Comparison of ENCODE assay signal across 8 cellular contexts in genomic region chr22:17629167-17629489, GRCh38. TPM values are rescaled to one million over a fixed set of nuclear protein-coding genes. Genes with fewer than 3 reads are reported as not detected.
DNase-seq lines count a peak whose midpoint lies in the region; ATAC-seq, FAIRE-seq and TF ChIP-seq lines count a peak whose summit lies in the region.

No MANE protein-coding gene starts in this region.

- in situ Hi-C loops in GM12878 (cut with MboI), result loop anchor here (25.0 kb wide), 1 partner anchor 1808 kb away; the partner anchor contains the start of genes C22orf39, HIRA and MRPL40
- in situ Hi-C loops in transverse colon (cut with MboI; ENCODE audit: low pct_ligation_motif_present in 1 of 4, low pct_unique_long_range_greater_than_20kb in 1 of 4, low sequenced_read_pairs in 3 of 4), result no loop called here

- peak overlapping the region; percentile 66; the same call in 1 of the 2 replicates for H3K4me2 ChIP-seq in GM12878 (ENCODE audit: control insufficient read depth, insufficient read depth)

- peak overlapping the region; percentile 98 for H3K27ac Mint-ChIP-seq in activated T-cell treated with anti-CD3 and anti-CD28 coated beads, Interleukin-2, amount 50 U/mL, for 24 hours

- H3K36me3 Mint-ChIP-seq in activated T-cell treated with anti-CD3 and anti-CD28 coated beads, Interleukin-2, amount 50 U/mL, for 24 hours (ENCODE audit: low read depth), result peaks cover 33% of the 10 kb centered on the region

- H3K36me3 ChIP-seq in GM12878 (ENCODE audit: control insufficient read depth in 2 of 2, insufficient read depth in 2 of 2, low read length in 1 of 2) (no peaks in the 10 kb centered on the region), transverse colon (peaks cover 0 to 14% (median 3%) of the 10 kb centered on the region in 4 donors)

- RAD21 ChIA-PET in GM12878 (lab: Charles Lee; ENCODE audit: unreplicated experiment), result no interaction called here

- WGBS in GM12878 (ENCODE audit: insufficient coverage, insufficient replicate concordance, low lambda C conversion rate, missing lambda C conversion rate), result 0% methylated on average over 1 of the region's 1 CpG
- 0 to 3% methylated on average over 1 of the region's 1 CpG for WGBS in lower leg skin, 2 donors
- 0% methylated on average over 1 of the region's 1 CpG for WGBS in transverse colon (ENCODE audit: low coverage in 1 of 2), 2 donors

- TF ChIP-seq CTCF in GM12878 (IDR thresholded peaks at IDR 0.05 in 2 of 3, conservative IDR thresholded peaks at IDR 0.05 in 1 of 3; ENCODE audit: control insufficient read depth in 2 of 3, extremely low read depth in 1 of 3, insufficient read depth in 1 of 3, low read depth in 3 of 3, low read length in 3 of 3) (no peak), lower leg skin (IDR thresholded peaks at IDR 0.05) (no peak), transverse colon (IDR thresholded peaks at IDR 0.05) (no peak)

- H3K4me3 ChIP-seq in GM12878, result peak overlapping the region; percentile 98
- peak overlapping the region; percentile 100 for H3K4me3 ChIP-seq in lower leg skin (ENCODE audit: low read depth, poor library complexity, severe bottlenecking)
- H3K4me3 ChIP-seq in transverse colon, result peak overlapping the region; percentile 10 to 99 (median 78)

- H3K9ac ChIP-seq in GM12878 (ENCODE audit: control insufficient read depth, insufficient read depth, low read length), result peak overlapping the region; percentile 94

- peaks cover 25% of the 10 kb centered on the region for H3K79me2 ChIP-seq in GM12878 (ENCODE audit: control insufficient read depth, insufficient read depth, low read length)

- peaks cover 25% of the 10 kb centered on the region for H3K4me1 Mint-ChIP-seq in activated T-cell treated with anti-CD3 and anti-CD28 coated beads, Interleukin-2, amount 50 U/mL, for 24 hours (ENCODE audit: low read depth)

- intact Hi-C loops in GM12878 (cut with micrococcal nuclease; ENCODE audit: unreplicated experiment), result loop anchor here (5.0 kb wide), 1 partner anchor 148 kb away; no protein-coding TSS in a partner anchor
- intact Hi-C loops in lower leg skin (cut with DNase I; ENCODE audit: low total_unique reads), result loop anchor here (10.0 kb wide), 1 partner anchor 64 kb away; the partner anchor contains the start of gene SLC25A18
- intact Hi-C loops in transverse colon (cut with DNase I; ENCODE audit: low total_unique reads), result no loop called here

- POLR2A ChIA-PET in GM12878 (lab: Charles Lee), result no interaction called here

- peak; percentile 7 for ATAC-seq in GM12878

- BruUV-seq in GM12878 (replicated peaks; lab: Mats Ljungman, UMichigan), result no TSS peak

- FAIRE-seq in GM12878 (lab: Jason Lieb, UNC), result no peak

- CTCF ChIA-PET in GM12878 (lab: Yijun Ruan, JAX), result interaction anchor here (1.2 kb wide), 2 partner anchors 71 to 447 kb away, joined by 3 to 4 read pairs; no protein-coding TSS in a partner anchor

- TF ChIP-seq EP300 in GM12878 (IDR thresholded peaks at IDR 0.05; ENCODE audit: borderline replicate concordance in 1 of 2, control insufficient read depth in 1 of 2, low read depth in 2 of 2, low read length in 2 of 2) (no peak), transverse colon (IDR thresholded peaks at IDR 0.05; ENCODE audit: low read depth) (no peak)

- H3K9me3 ChIP-seq in GM12878 (replicated peaks; ENCODE audit: control insufficient read depth, insufficient read depth, low read length), result no peaks in the 10 kb centered on the region
- no peaks in the 10 kb centered on the region for H3K9me3 ChIP-seq in transverse colon

- peak overlapping the region; percentile 98 for H3K4me3 Mint-ChIP-seq in activated T-cell treated with anti-CD3 and anti-CD28 coated beads, Interleukin-2, amount 50 U/mL, for 24 hours

- H3K27ac ChIP-seq in GM12878 (ENCODE audit: control insufficient read depth, insufficient read depth) (peak overlapping the region; percentile 76), transverse colon (peak overlapping the region; percentile 89 to 98 (median 92))

- no peaks in the 10 kb centered on the region for H3K4me1 ChIP-seq in GM12878 (ENCODE audit: control insufficient read depth, insufficient read depth, low read length)
- H3K4me1 ChIP-seq in transverse colon, result peaks cover 17 to 39% (median 19%) of the 10 kb centered on the region in 4 donors

- no peak for DNase-seq in activated T-cell treated with anti-CD3 and anti-CD28 coated beads, Interleukin-2, amount 50 U/mL, for 24 hours
- DNase-seq in activated T-cell treated with anti-CD3 and anti-CD28 coated beads, Interleukin-2, amount 50 U/mL, for 48 hours, result no peak
- DNase-seq in GM12878 (ENCODE audit: low read depth, low spot score), result no peak
- DNase-seq in lower leg skin (ENCODE audit: low spot score in 2 of 2), result no peak
- no peak for DNase-seq in transverse colon
- DNase-seq in NCI-H128 (lab: John Stamatoyannopoulos, UW; ENCODE audit: unreplicated experiment), result no peak
- no peak for DNase-seq in stimulated activated CD4-positive, alpha-beta T cell treated with anti-CD3 and anti-CD28 coated beads, Interleukin-15, amount 100 ng/mL, for 24 hours
- no peak for DNase-seq in HPDE6-E6E7 (ENCODE audit: extremely low spot score)

- SMC1A ChIA-PET in GM12878 (lab: Charles Lee; ENCODE audit: uncharacterized antibody, unreplicated experiment), result no interaction called here

- H3K27me3 ChIP-seq in GM12878 (replicated peaks in 1 of 2; ENCODE audit: control insufficient read depth in 2 of 2, insufficient read depth in 2 of 2, low read length in 1 of 2) (no peaks in the 10 kb centered on the region), transverse colon (no peaks in the 10 kb centered on the region)

- TF ChIP-seq RAD21 in GM12878 (IDR thresholded peaks at IDR 0.05; ENCODE audit: insufficient read depth, low read depth, low read length), result no peak

- no peaks in the 10 kb centered on the region for H3K27me3 Mint-ChIP-seq in activated T-cell treated with anti-CD3 and anti-CD28 coated beads, Interleukin-2, amount 50 U/mL, for 24 hours

- peak overlapping the region; percentile 90 for H2AFZ ChIP-seq in GM12878 (ENCODE audit: control insufficient read depth, low read depth, low read length)

- H3K9me3 Mint-ChIP-seq in activated T-cell treated with anti-CD3 and anti-CD28 coated beads, Interleukin-2, amount 50 U/mL, for 24 hours, result no peaks in the 10 kb centered on the region

- no peak for TF ChIP-seq POLR2A in GM12878 (IDR thresholded peaks at IDR 0.05; ENCODE audit: low read depth, low read length)
- TF ChIP-seq POLR2A in lower leg skin (IDR thresholded peaks at IDR 0.05), result no peak
- no peak for TF ChIP-seq POLR2A in transverse colon (IDR thresholded peaks at IDR 0.05)

- no peaks in the 10 kb centered on the region for H4K20me1 ChIP-seq in GM12878 (ENCODE audit: control insufficient read depth, insufficient read depth)

TF ChIP-seq in GM12878, 131 proteins besides CTCF, POLR2A, EP300 and RAD21:
- TF ChIP-seq NR2C1 (IDR thresholded peaks at IDR 0.05), result no peak
- 0 out of 2 replicates have a peak, but pooled peaks have one; percentile 38 for TF ChIP-seq PAX8 (IDR thresholded peaks at IDR 0.05)

RNA-seq across cellular contexts. Expression of gene ATP6V1E1, which starts 0.6 kb away (rescaled TPM):
- 59.6 and 63.6 TPM in 2 replicates for total RNA-seq in GM12878 (2013; cell fraction: nucleolus; rRNA removed)
- total RNA-seq in GM12878 (2014; rRNA removed) (82.4 and 89.0 TPM in 2 replicates), GM12878 (2014; rRNA removed; fragmentation: Illumina TruSeq; extraction: Trizol) (84.9 and 87.2 TPM in 2 replicates), GM12878 (2021) (66.7 and 74.6 TPM in 2 replicates), lower leg skin (100 to 1,000 TPM; 113 to 136 (median 125) TPM), transverse colon (100 to 1,000 TPM; 103 to 142 (median 107) TPM)
- polyA plus RNA-seq in GM12878 (2011; ENCODE audit: low read depth), result 74.0 TPM
- polyA plus RNA-seq in GM12878 (2011; rRNA removed) (117 and 138 TPM in 2 replicates), GM12878 (2014; fragmentation: Illumina TruSeq; extraction: Trizol) (128 and 152 TPM in 2 replicates), GM12878 (2014; fragmentation: Nextera tagmentation; extraction: Ambion mirVana) (100 to 1,000 TPM in 1 of 2 experiments, 10 to 100 TPM in 1; 90.9 to 115 TPM), GM12878 (2014; rRNA removed) (81.0 and 105 TPM in 2 replicates), GM12878 (2016; fragmentation: Nextera tagmentation; extraction: Ambion mirVana) (10 to 100 TPM; 80.9 to 83.3 TPM)
- polyA plus RNA-seq in GM12878 (2011; cell fraction: cytosol; rRNA removed), result 76.1 and 86.4 TPM in 2 replicates
- polyA plus RNA-seq in GM12878 (2011; cell fraction: nucleus; rRNA removed), result 37.0 and 42.9 TPM in 2 replicates
- polyA plus RNA-seq in GM12878 (2012), result 70.1 and 82.3 TPM in 2 replicates
- 74.5 and 76.3 TPM in 2 replicates for polyA minus RNA-seq in GM12878 (2011; rRNA and poly(A)+ RNA removed)
- 17.1 and 25.6 TPM in 2 replicates for polyA minus RNA-seq in GM12878 (2011; cell fraction: cytosol; rRNA and poly(A)+ RNA removed)
- polyA minus RNA-seq in GM12878 (2011; cell fraction: nucleus; rRNA and poly(A)+ RNA removed), result 13.3 and 19.2 TPM in 2 replicates

RNA-seq across cellular contexts. Expression of gene BCL2L13, which starts 9.4 kb away (rescaled TPM):
- total RNA-seq in GM12878 (2013; cell fraction: nucleolus; rRNA removed), result 35.3 and 40.1 TPM in 2 replicates
- total RNA-seq in GM12878 (2014; rRNA removed), result 28.7 and 36.3 TPM in 2 replicates
- total RNA-seq in GM12878 (2014; rRNA removed; fragmentation: Illumina TruSeq; extraction: Trizol), result 28.5 and 28.6 TPM in 2 replicates
- total RNA-seq in GM12878 (2021), result 28.4 and 30.4 TPM in 2 replicates
- polyA plus RNA-seq in GM12878 (2011; ENCODE audit: low read depth), result 13.4 TPM
- 18.9 and 20.8 TPM in 2 replicates for polyA plus RNA-seq in GM12878 (2011; rRNA removed)
- 17.5 and 19.3 TPM in 2 replicates for polyA plus RNA-seq in GM12878 (2011; cell fraction: cytosol; rRNA removed)
- polyA plus RNA-seq in GM12878 (2011; cell fraction: nucleus; rRNA removed), result 8.8 and 11.1 TPM in 2 replicates
- 19.2 and 23.6 TPM in 2 replicates for polyA plus RNA-seq in GM12878 (2012)
- polyA plus RNA-seq in GM12878 (2014; fragmentation: Illumina TruSeq; extraction: Trizol), result 29.5 and 30.6 TPM in 2 replicates
- 10 to 100 TPM; 18.6 to 19.1 TPM for polyA plus RNA-seq in GM12878 (2014; fragmentation: Nextera tagmentation; extraction: Ambion mirVana)
- polyA plus RNA-seq in GM12878 (2014; rRNA removed), result 20.3 and 21.9 TPM in 2 replicates
- 10 to 100 TPM; 28.0 to 28.6 TPM for polyA plus RNA-seq in GM12878 (2016; fragmentation: Nextera tagmentation; extraction: Ambion mirVana)
- polyA minus RNA-seq in GM12878 (2011; rRNA and poly(A)+ RNA removed), result 25.3 and 31.3 TPM in 2 replicates
- 7.9 and 9.7 TPM in 2 replicates for polyA minus RNA-seq in GM12878 (2011; cell fraction: cytosol; rRNA and poly(A)+ RNA removed)
- 4.7 and 7.3 TPM in 2 replicates for polyA minus RNA-seq in GM12878 (2011; cell fraction: nucleus; rRNA and poly(A)+ RNA removed)
- 10 to 100 TPM; 63.0 to 71.2 (median 67.5) TPM for total RNA-seq in lower leg skin
- total RNA-seq in transverse colon, result 100 to 1,000 TPM in 1 of 4 donors, 10 to 100 TPM in 3; 44.0 to 115 (median 59.6) TPM
